Comparison of ENCODE assay signal across 34 cellular contexts in the genomic region with DNA sequence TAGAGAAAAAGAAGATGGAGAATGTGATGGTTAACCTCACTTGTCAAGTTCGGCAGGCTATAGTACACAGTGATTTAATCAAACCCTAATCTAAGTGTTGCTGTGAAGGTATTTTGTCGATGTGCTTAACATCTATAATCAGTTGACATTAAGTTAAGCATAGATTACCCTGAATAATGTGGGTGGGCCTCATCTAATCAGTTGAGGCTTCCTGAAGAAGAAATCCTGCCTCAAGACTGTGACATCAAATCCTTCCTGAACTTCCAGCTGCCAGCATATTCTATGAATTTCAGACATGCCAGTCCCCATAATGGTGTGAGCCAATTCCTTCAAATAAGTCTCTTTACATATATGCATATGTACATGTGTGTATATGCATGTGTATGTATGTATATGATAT.
DNase-seq lines count a peak whose midpoint lies in the region; ATAC-seq, FAIRE-seq and TF ChIP-seq lines count a peak whose summit lies in the region.
"Had no signal": no experiment of that assay in that cellular context is flagged by ENCODE, and none has a peak within 500 bp of the region (broad histone marks: within the 10 kb centered on the region; RNA-seq: fewer than 3 reads in every experiment).

No MANE protein-coding gene starts in this region.

- TF ChIP-seq CTCF in HEK293 (tag by site-specific recombination; IDR thresholded peaks at IDR 0.05) (no peak), VCaP (conservative IDR thresholded peaks at IDR 0.05) (no peak), K562 (IDR thresholded peaks at IDR 0.05 in 2 of 3, conservative IDR thresholded peaks at IDR 0.05 in 1 of 3; ENCODE audit: insufficient read depth in 2 of 3, low read depth in 1 of 3, low read length in 3 of 3) (no peak)

- H3K14ac ChIP-seq in mesenchymal stem cell (ENCODE audit: low read length in 2 of 2), result no peak overlapping the region

- no TSS peak for BruUV-seq in K562 (replicated peaks; lab: Mats Ljungman, UMichigan)

- H3K9ac ChIP-seq in K562 (ENCODE audit: insufficient read depth in 1 of 2, low read depth in 2 of 2, low read length in 2 of 2) (no peak overlapping the region), mesenchymal stem cell (ENCODE audit: low read length) (no peak overlapping the region)
- H3K9ac ChIP-seq: BLaER1; BLaER1 treated with 17β-estradiol and CSF1 and Interleukin-3, amounts not matched to agents 10 nM and 100 nM had no signal

- no peak for TF ChIP-seq POLR2A in K562 (conservative IDR thresholded peaks at IDR 0.05)

- no peak overlapping the region for H3K4me3 ChIP-seq in HEK293 (ENCODE audit: low read depth, low read length)
- H3K4me3 ChIP-seq in K562, result no peak overlapping the region
- no peak overlapping the region for H3K4me3 ChIP-seq in mesenchymal stem cell (ENCODE audit: insufficient read depth in 1 of 2, low read depth in 1 of 2, low read length in 2 of 2)
- H3K4me3 ChIP-seq: A549; BLaER1; BLaER1 treated with 17β-estradiol and CSF1 and Interleukin-3, amounts not matched to agents 10 nM and 100 nM had no signal

- FAIRE-seq in K562 (lab: Jason Lieb, UNC), result no peak
- FAIRE-seq: A204.1, A549, D721Med had no signal

- H3K4me2 ChIP-seq in K562 (ENCODE audit: insufficient read depth, low read length) (no peak overlapping the region), mesenchymal stem cell (ENCODE audit: low read length, poor library complexity, severe bottlenecking) (no peak overlapping the region)
- H3K4me2 ChIP-seq: A549; BLaER1; BLaER1 treated with 17β-estradiol and CSF1 and Interleukin-3, amounts not matched to agents 10 nM and 100 nM had no signal

- no peak overlapping the region for H2AK5ac ChIP-seq in mesenchymal stem cell (ENCODE audit: low read length, severe bottlenecking)

- H3K36me3 ChIP-seq in HEK293 (ENCODE audit: control insufficient read depth in 2 of 2, insufficient read depth in 1 of 2, low read length in 2 of 2) (no peaks in the 10 kb centered on the region), K562 (ENCODE audit: control insufficient read depth, insufficient read depth, low read length) (no peaks in the 10 kb centered on the region), mesenchymal stem cell (ENCODE audit: control insufficient read depth in 1 of 2, insufficient read depth in 2 of 2, low read depth in 1 of 2, low read length in 2 of 2) (no peaks in the 10 kb centered on the region)
- H3K36me3 ChIP-seq: BE2C; BLaER1; BLaER1 treated with 17β-estradiol and CSF1 and Interleukin-3, amounts not matched to agents 10 nM and 100 nM had no signal

- no peaks in the 10 kb centered on the region for H3K9me1 ChIP-seq in K562 (ENCODE audit: control insufficient read depth, insufficient read depth, low read length)

- no peak overlapping the region for H3K27ac ChIP-seq in HEK293 (ENCODE audit: extremely low read depth, low read depth, low read length)
- H3K27ac ChIP-seq in VCaP, result peak overlapping the region; percentile 64
- no peak overlapping the region for H3K27ac ChIP-seq in K562 (ENCODE audit: extremely low read depth, low read depth, low read length)
- no peak overlapping the region for H3K27ac ChIP-seq in mesenchymal stem cell (ENCODE audit: low read length, poor library complexity, severe bottlenecking)
- H3K27ac ChIP-seq: A549; BLaER1; BLaER1 treated with 17β-estradiol and CSF1 and Interleukin-3, amounts not matched to agents 10 nM and 100 nM; C4-2B had no signal

- H3K4ac ChIP-seq in mesenchymal stem cell (ENCODE audit: low read depth in 1 of 2, low read length in 2 of 2), result no peak overlapping the region

- no peak for DNase-seq in K562 (ENCODE audit: extremely low read depth in 1 of 4, low spot score in 3 of 4)
- DNase-seq in brain pericyte (ENCODE audit: low read depth, low spot score), result peak; percentile 1
- no peak for DNase-seq in middle frontal gyrus (ENCODE audit: extremely low spot score, low spot score)
- no peak for DNase-seq in NOMO-1 treated with DMSO at 0.1 percent for 48 hours (lab: John Stamatoyannopoulos, UW; ENCODE audit: unreplicated experiment)
- DNase-seq in mesenchymal stem cell, result no peak
- DNase-seq: 8988T; ACHN; AML-193; BE2C; C1 segment of cervical spinal cord; Caco-2; Calu3; CD4-positive, alpha-beta memory T cell; CD4-positive, alpha-beta T cell; CD4-positive, CD25-positive, alpha-beta regulatory T cell; CD8-positive, alpha-beta memory T cell; CD8-positive, alpha-beta T cell; COR-L47; DMS 273 treated with DMSO at 0.1 percent for 48 hours; DMS153; DMS53; DMS79; DMS79 treated with DMSO at 0.1 percent for 48 hours; DND-41; EL had no signal

- no peak overlapping the region for H4K91ac ChIP-seq in mesenchymal stem cell (ENCODE audit: low read length)

- no peak for TF ChIP-seq EP300 in K562 (IDR thresholded peaks at IDR 0.05; ENCODE audit: low read length)

- H3K27me3 ChIP-seq in K562 (ENCODE audit: control insufficient read depth in 2 of 2, insufficient read depth in 2 of 2, low read length in 2 of 2) (no peaks in the 10 kb centered on the region), mesenchymal stem cell (ENCODE audit: control insufficient read depth in 1 of 2, insufficient read depth in 1 of 2, low read length in 2 of 2) (no peaks in the 10 kb centered on the region)
- H3K27me3 ChIP-seq: BE2C; BLaER1; BLaER1 treated with 17β-estradiol and CSF1 and Interleukin-3, amounts not matched to agents 10 nM and 100 nM had no signal

- POLR2A ChIA-PET in HEK293 (lab: Yijun Ruan, JAX) (no interaction called here), K562 (lab: Yijun Ruan, JAX) (no interaction called here)

- ATAC-seq in K562 (no peak), HG03378 (IDR thresholded peaks at IDR 0.05; ENCODE audit: unreplicated experiment) (no peak)
- ATAC-seq: A549; CD8-positive, alpha-beta T cell had no signal

- in situ Hi-C loops in K562 (cut with MboI), result no loop called here

- H3K4me1 ChIP-seq in HEK293 (ENCODE audit: control insufficient read depth, insufficient read depth, low read length) (no peaks in the 10 kb centered on the region), K562 (replicated peaks in 1 of 2; ENCODE audit: control insufficient read depth in 2 of 2, insufficient read depth in 2 of 2, low read length in 2 of 2) (no peaks in the 10 kb centered on the region), mesenchymal stem cell (ENCODE audit: control insufficient read depth, insufficient read depth, low read depth, low read length) (peaks cover 5% of the 10 kb centered on the region)
- H3K4me1 ChIP-seq: A549; BLaER1; BLaER1 treated with 17β-estradiol and CSF1 and Interleukin-3, amounts not matched to agents 10 nM and 100 nM; Caco-2 had no signal

- H2BK120ac ChIP-seq in mesenchymal stem cell (ENCODE audit: low read depth, low read length), result no peak overlapping the region

- no peaks in the 10 kb centered on the region for H4K20me1 ChIP-seq in K562 (replicated peaks; ENCODE audit: control insufficient read depth, insufficient read depth, low read length)
- H4K20me1 ChIP-seq: BLaER1; BLaER1 treated with 17β-estradiol and CSF1 and Interleukin-3, amounts not matched to agents 10 nM and 100 nM had no signal

- H3K79me1 ChIP-seq in mesenchymal stem cell (replicated peaks; ENCODE audit: low read length, poor library complexity, severe bottlenecking), result no peaks in the 10 kb centered on the region

- no peak overlapping the region for H2BK5ac ChIP-seq in mesenchymal stem cell (ENCODE audit: low read depth, low read length, poor library complexity, severe bottlenecking)

- H2BK12ac ChIP-seq in mesenchymal stem cell (ENCODE audit: low read length in 2 of 2), result no peak overlapping the region

- H3K9me3 ChIP-seq in HEK293 (ENCODE audit: control insufficient read depth, insufficient read depth, low read depth, low read length), result no peaks in the 10 kb centered on the region
- no peaks in the 10 kb centered on the region; the same call in 1 of the 2 replicates for H3K9me3 ChIP-seq in K562 (replicated peaks; ENCODE audit: control insufficient read depth, insufficient read depth, low read depth, low read length)
- peaks cover 8% of the 10 kb centered on the region for H3K9me3 ChIP-seq in mesenchymal stem cell (ENCODE audit: control insufficient read depth, low read length)
- H3K9me3 ChIP-seq: A549; BE2C; BLaER1; BLaER1 treated with 17β-estradiol and CSF1 and Interleukin-3, amounts not matched to agents 10 nM and 100 nM; Caco-2 had no signal

- no peak overlapping the region for H2AFZ ChIP-seq in K562 (ENCODE audit: low read depth, low read length)
- no peak overlapping the region for H2AFZ ChIP-seq in mesenchymal stem cell (ENCODE audit: low read depth, low read length)

- CTCF ChIA-PET in HEK293 (lab: Yijun Ruan, JAX) (no interaction called here), K562 (lab: Yijun Ruan, JAX; ENCODE audit: low intra/inter-chr PET ratio) (no interaction called here)

- intact Hi-C loops in K562 (cut with micrococcal nuclease), result no loop called here

- no peaks in the 10 kb centered on the region for H3K79me2 ChIP-seq in K562 (ENCODE audit: control insufficient read depth, insufficient read depth, low read length)

- TF ChIP-seq RAD21 in K562 (CRISPR knock-in tag; conservative IDR thresholded peaks at IDR 0.05 in 1 of 2, IDR thresholded peaks at IDR 0.05 in 1 of 2), result no peak

- H4K8ac ChIP-seq in mesenchymal stem cell (ENCODE audit: low read length), result no peak overlapping the region

- H3K23ac ChIP-seq in mesenchymal stem cell (ENCODE audit: low read length in 2 of 2), result no peak overlapping the region

- WGBS in K562 (ENCODE audit: insufficient coverage, low coverage, missing lambda C conversion rate), result 0% methylated on average over 2 of the region's 2 CpGs
- WGBS in mesenchymal stem cell, result 83% methylated on average over 1 of the region's 2 CpGs

- H3K18ac ChIP-seq in mesenchymal stem cell (ENCODE audit: low read depth in 1 of 2, low read length in 2 of 2), result no peak overlapping the region

- no peak overlapping the region for H2BK15ac ChIP-seq in mesenchymal stem cell (ENCODE audit: low read depth, poor library complexity, severe bottlenecking)

TF ChIP-seq in HEK293, 187 proteins besides CTCF, POLR2A, EP300 and RAD21:
- TF ChIP-seq ZNF10 (tag by site-specific recombination; IDR thresholded peaks at IDR 0.05), result peak; percentile 60
- TF ChIP-seq ZBTB7A (tag by site-specific recombination; IDR thresholded peaks at IDR 0.05; ENCODE audit: low read depth), result no peak
- no peak for TF ChIP-seq ZNF76 (tag by site-specific recombination; IDR thresholded peaks at IDR 0.05; ENCODE audit: borderline replicate concordance, low read depth)

TF ChIP-seq in K562, 482 proteins besides CTCF, POLR2A, EP300 and RAD21:
- no peak for TF ChIP-seq NR1H2 (CRISPR knock-in tag; IDR thresholded peaks at IDR 0.05)
- TF ChIP-seq ZNF134 (CRISPR knock-in tag; conservative IDR thresholded peaks at IDR 0.05), result peak; percentile 73
- TF ChIP-seq ZNF124 (CRISPR knock-in tag; IDR thresholded peaks at IDR 0.05), result no peak
